3 cellular contexts compared by ENCODE assay signal in genomic region chr5:139598601-139598965, GRCh38.
TF ChIP-seq lines count a peak whose summit lies in the region.

No MANE protein-coding gene starts in this region.

TF ChIP-seq in HEK293, 187 proteins besides CTCF, POLR2A, EP300 and RAD21:
- TF ChIP-seq ZNF362 (tag by site-specific recombination; IDR thresholded peaks at IDR 0.05) (peak; percentile 58; the same call in 1 of the 2 replicates), ZNF121 (tag by site-specific recombination; IDR thresholded peaks at IDR 0.05) (peak; percentile 91)

TF ChIP-seq in K562, 482 proteins besides CTCF, POLR2A, EP300 and RAD21:
- TF ChIP-seq RBM25 (IDR thresholded peaks at IDR 0.05; ENCODE audit: low read depth, low read length, severe bottlenecking) (peak; percentile 43), ZNF121 (CRISPR knock-in tag; conservative IDR thresholded peaks at IDR 0.05) (peak; percentile 99), BCOR (IDR thresholded peaks at IDR 0.05) (peak; percentile 71), SMARCA5 (IDR thresholded peaks at IDR 0.05) (0 out of 2 replicates have a peak, but pooled peaks have one; percentile 31)

TF ChIP-seq in HepG2, 621 proteins besides CTCF, POLR2A, EP300 and RAD21:
- peak; percentile 95 for TF ChIP-seq ZNF121 (CRISPR knock-in tag; IDR thresholded peaks at IDR 0.05)
